In the genomic region with DNA sequence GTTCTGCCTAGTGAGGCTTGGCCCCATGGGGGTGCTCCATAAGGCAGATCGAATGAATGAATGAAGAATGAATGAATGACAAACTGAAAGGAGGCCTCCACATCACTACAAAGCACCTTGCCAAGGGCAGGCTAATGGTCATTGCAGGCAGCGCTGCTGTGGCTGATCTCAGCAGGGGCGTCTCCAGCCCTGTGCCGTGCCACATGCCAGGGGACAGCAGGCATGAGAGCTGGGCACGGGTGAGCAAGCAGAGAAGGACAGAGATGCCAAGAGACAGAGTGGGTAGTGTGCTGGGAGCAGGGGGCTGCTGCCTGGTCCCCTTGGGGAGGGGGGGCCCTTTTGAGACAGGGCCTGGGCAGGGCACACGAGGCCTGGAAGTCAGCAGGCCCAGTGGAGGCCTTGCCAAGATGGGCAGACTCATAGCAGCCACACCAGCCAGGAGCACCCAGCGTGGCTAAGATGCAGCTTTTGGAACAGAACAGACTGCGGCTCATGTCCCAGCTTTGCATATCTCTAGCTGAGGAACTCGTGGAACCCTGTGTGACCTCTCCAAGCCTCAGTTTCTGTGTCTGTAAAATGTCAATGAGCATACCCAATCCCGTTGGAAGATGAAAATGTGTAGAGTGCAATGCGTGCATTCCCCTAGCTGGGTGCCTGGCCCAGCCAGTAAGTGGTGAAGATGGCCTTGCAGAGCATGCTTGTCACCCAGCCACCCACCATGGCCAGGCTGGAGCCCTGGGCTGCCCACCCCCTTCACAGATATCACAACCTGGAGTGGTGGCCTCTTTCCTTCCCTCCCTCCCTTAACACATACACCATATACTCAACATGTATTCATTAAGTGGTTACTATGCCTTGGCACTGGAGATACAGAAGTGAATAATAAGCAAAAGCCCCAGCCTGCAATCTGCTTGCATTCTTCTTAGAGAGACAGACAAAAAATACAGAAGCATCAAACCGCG, we compare ENCODE assay signal across 19 cellular contexts.
"Had no signal": no experiment of that assay in that cellular context is flagged by ENCODE, and none has a peak within 500 bp of the region (broad histone marks: within the 10 kb centered on the region; RNA-seq: fewer than 3 reads in every experiment).

No MANE protein-coding gene starts in this region.

- H3K4me3 ChIP-seq: prostate gland, right lobe of liver, SJCRH30, tibial nerve had no signal

- H3K9me3 Mint-ChIP-seq: activated CD8-positive, alpha-beta T cell treated with anti-CD3 and anti-CD28 coated beads for 36 hours; activated naive CD4-positive, alpha-beta T cell treated with anti-CD3 and anti-CD28 coated beads, Interleukin-2, amount 50 U/mL, for 72 hours; central memory CD8-positive, alpha-beta T cell; effector memory CD8-positive, alpha-beta T cell had no signal

- H3K27ac ChIP-seq: epithelial cell of prostate, prostate gland, right lobe of liver, SJCRH30 had no signal

- ATAC-seq: activated CD8-positive, alpha-beta T cell treated with anti-CD3 and anti-CD28 coated beads for 36 hours; activated naive CD4-positive, alpha-beta T cell treated with anti-CD3 and anti-CD28 coated beads, Interleukin-2, amount 50 U/mL, for 72 hours; effector memory CD8-positive, alpha-beta T cell had no signal

- H3K4me1 ChIP-seq: prostate gland, SJCRH30 had no signal

- H3K36me3 Mint-ChIP-seq: activated naive CD4-positive, alpha-beta T cell treated with anti-CD3 and anti-CD28 coated beads, Interleukin-2, amount 50 U/mL, for 72 hours; brain; naive B cell had no signal

- DNase-seq: activated CD4-positive, alpha-beta T cell treated with anti-CD3 and anti-CD28 coated beads for 4 hours; activated CD8-positive, alpha-beta memory T cell treated with anti-CD3 and anti-CD28 coated beads, Interleukin-2, amount 50 U/mL, for 4 hours; activated CD8-positive, alpha-beta T cell treated with anti-CD3 and anti-CD28 coated beads for 36 hours; activated effector memory CD4-positive, alpha-beta T cell treated with anti-CD3 and anti-CD28 coated beads, Interleukin-2, amount 50 U/mL, for 16 hours; activated T-cell treated with anti-CD3 and anti-CD28 coated beads, Interleukin-2, amount 50 U/mL, for 48 hours; dermis blood vessel endothelial cell; effector memory CD8-positive, alpha-beta T cell; naive B cell; nucleus accumbens; right lobe of liver; stimulated activated CD4-positive, alpha-beta T cell treated with anti-CD3 and anti-CD28 coated beads, Interleukin-2, amount 100 ng/mL, for 24 hours; T-helper 2 cell had no signal

- H3K9me3 ChIP-seq: prostate gland, right lobe of liver, SJCRH30, tibial nerve had no signal

- H3K27me3 ChIP-seq: right lobe of liver, SJCRH30, tibial nerve had no signal

- H3K4me3 Mint-ChIP-seq: activated CD8-positive, alpha-beta T cell treated with anti-CD3 and anti-CD28 coated beads for 36 hours; brain; central memory CD8-positive, alpha-beta T cell; effector memory CD8-positive, alpha-beta T cell; naive B cell had no signal

- H3K27ac Mint-ChIP-seq: activated CD8-positive, alpha-beta T cell treated with anti-CD3 and anti-CD28 coated beads for 36 hours; effector memory CD8-positive, alpha-beta T cell; naive B cell had no signal

- H3K36me3 ChIP-seq: prostate gland, right lobe of liver, SJCRH30, tibial nerve had no signal

- H3K4me1 Mint-ChIP-seq: central memory CD8-positive, alpha-beta T cell had no signal
